17 cellular contexts compared by ENCODE assay signal in genomic region chr21:34158866-34159616, GRCh38.
A peak's percentile ranks its signal among the peaks of the same experiment; 100 is the strongest.
DNase-seq lines count a peak whose midpoint lies in the region; TF ChIP-seq lines count a peak whose summit lies in the region.
"Had no signal": no experiment of that assay in that cellular context is flagged by ENCODE, and none has a peak within 500 bp of the region (broad histone marks: within the 10 kb centered on the region; RNA-seq: fewer than 3 reads in every experiment).

No MANE protein-coding gene starts in this region.

- TF ChIP-seq POLR2A in sigmoid colon (IDR thresholded peaks at IDR 0.05) = no peak

- H3K4me1 Mint-ChIP-seq in glutamatergic neuron (ENCODE audit: low read depth, unreplicated experiment) (peaks cover 9% of the 10 kb centered on the region), chondrocyte (ENCODE audit: low read depth) (peaks cover 29% of the 10 kb centered on the region)
- H3K4me1 Mint-ChIP-seq: CD14-positive monocyte had no signal

- no peak for TF ChIP-seq EP300 in sigmoid colon (IDR thresholded peaks at IDR 0.05)

- DNase-seq in NCI-H524 (lab: John Stamatoyannopoulos, UW) = peak; percentile 13 to 23
- DNase-seq in NCI-H524 treated with DMSO at 0.1 percent for 48 hours (lab: John Stamatoyannopoulos, UW) = no peak
- DNase-seq in glutamatergic neuron = peak; percentile 21
- peak; percentile 58 for DNase-seq in sigmoid colon
- no peak for DNase-seq in G401 (ENCODE audit: low spot score)
- DNase-seq in C1 segment of cervical spinal cord (lab: John Stamatoyannopoulos, UW) = no peak
- no peak for DNase-seq in chondrocyte (ENCODE audit: low spot score)
- DNase-seq: AML-193; CD4-positive, alpha-beta memory T cell; DMS153; DMS79 had no signal

- H3K4me1 ChIP-seq in sigmoid colon = peaks cover 0 to 9% (median 3%) of the 10 kb centered on the region in 4 donors
- H3K4me1 ChIP-seq: A549, HAP-1 had no signal

- H3K27ac Mint-ChIP-seq in glutamatergic neuron (ENCODE audit: unreplicated experiment) (no peak overlapping the region), chondrocyte (ENCODE audit: unreplicated experiment) (no peak overlapping the region)
- H3K27ac Mint-ChIP-seq: CD14-positive monocyte had no signal

- no peak overlapping the region for H3K27ac ChIP-seq in sigmoid colon
- H3K27ac ChIP-seq: 22Rv1, A549, HL-60 had no signal

- in situ Hi-C loops in G401 (cut with HindIII; ENCODE audit: low sequenced_read_pairs) = no loop called here

- H3K4me3 ChIP-seq in sigmoid colon = no peak overlapping the region
- H3K4me3 ChIP-seq: A549, GM12878, HAP-1 had no signal

- H3K27me3 Mint-ChIP-seq in glutamatergic neuron (ENCODE audit: unreplicated experiment) = peaks cover 1% of the 10 kb centered on the region
- no peaks in the 10 kb centered on the region for H3K27me3 Mint-ChIP-seq in chondrocyte (ENCODE audit: low read depth)
- H3K27me3 Mint-ChIP-seq: CD4-positive, alpha-beta memory T cell had no signal

- WGBS in sigmoid colon, 2 donors = 93 to 95% methylated on average over 33 of the region's 33 CpGs

- TF ChIP-seq CTCF in glutamatergic neuron (IDR thresholded peaks at IDR 0.05; ENCODE audit: partially characterized antibody, unreplicated experiment) (no peak), sigmoid colon (IDR thresholded peaks at IDR 0.05) (no peak), chondrocyte (IDR thresholded peaks at IDR 0.05) (no peak)

- H3K27me3 ChIP-seq in sigmoid colon = no peaks in the 10 kb centered on the region

- H3K9me3 Mint-ChIP-seq in glutamatergic neuron (ENCODE audit: unreplicated experiment) (peaks cover 6% of the 10 kb centered on the region), chondrocyte (ENCODE audit: low read depth) (peaks cover 4% of the 10 kb centered on the region)

- peaks cover 0 to 5% (median 4%) of the 10 kb centered on the region in 4 donors for H3K9me3 ChIP-seq in sigmoid colon
- H3K9me3 ChIP-seq: A549 had no signal

- H3K36me3 Mint-ChIP-seq in glutamatergic neuron (ENCODE audit: unreplicated experiment) (peaks cover 12% of the 10 kb centered on the region), chondrocyte (ENCODE audit: low read depth) (peaks cover 3% of the 10 kb centered on the region)
- H3K36me3 Mint-ChIP-seq: CD14-positive monocyte had no signal

- H3K36me3 ChIP-seq in sigmoid colon = no peaks in the 10 kb centered on the region
- H3K36me3 ChIP-seq: HAP-1 had no signal

- intact Hi-C loops in sigmoid colon (cut with DNase I) = no loop called here

- H3K4me3 Mint-ChIP-seq in glutamatergic neuron (ENCODE audit: unreplicated experiment) (no peak overlapping the region), chondrocyte (ENCODE audit: unreplicated experiment) (no peak overlapping the region)
- H3K4me3 Mint-ChIP-seq: CD14-positive monocyte had no signal

Comparison
In these comparisons a context has a peak if more than half of its experiments do, and no peak if none do; other contexts are left out.
1. DNase-seq: peak in NCI-H524 (2 of 2), glutamatergic neuron (single experiment) and sigmoid colon (single experiment); none in NCI-H524 treated with DMSO at 0.1 percent for 48 hours (single experiment), G401 (single experiment), C1 segment of cervical spinal cord (0 of 14) and chondrocyte (single experiment).